9 cellular contexts compared by ENCODE assay signal in the genomic region with DNA sequence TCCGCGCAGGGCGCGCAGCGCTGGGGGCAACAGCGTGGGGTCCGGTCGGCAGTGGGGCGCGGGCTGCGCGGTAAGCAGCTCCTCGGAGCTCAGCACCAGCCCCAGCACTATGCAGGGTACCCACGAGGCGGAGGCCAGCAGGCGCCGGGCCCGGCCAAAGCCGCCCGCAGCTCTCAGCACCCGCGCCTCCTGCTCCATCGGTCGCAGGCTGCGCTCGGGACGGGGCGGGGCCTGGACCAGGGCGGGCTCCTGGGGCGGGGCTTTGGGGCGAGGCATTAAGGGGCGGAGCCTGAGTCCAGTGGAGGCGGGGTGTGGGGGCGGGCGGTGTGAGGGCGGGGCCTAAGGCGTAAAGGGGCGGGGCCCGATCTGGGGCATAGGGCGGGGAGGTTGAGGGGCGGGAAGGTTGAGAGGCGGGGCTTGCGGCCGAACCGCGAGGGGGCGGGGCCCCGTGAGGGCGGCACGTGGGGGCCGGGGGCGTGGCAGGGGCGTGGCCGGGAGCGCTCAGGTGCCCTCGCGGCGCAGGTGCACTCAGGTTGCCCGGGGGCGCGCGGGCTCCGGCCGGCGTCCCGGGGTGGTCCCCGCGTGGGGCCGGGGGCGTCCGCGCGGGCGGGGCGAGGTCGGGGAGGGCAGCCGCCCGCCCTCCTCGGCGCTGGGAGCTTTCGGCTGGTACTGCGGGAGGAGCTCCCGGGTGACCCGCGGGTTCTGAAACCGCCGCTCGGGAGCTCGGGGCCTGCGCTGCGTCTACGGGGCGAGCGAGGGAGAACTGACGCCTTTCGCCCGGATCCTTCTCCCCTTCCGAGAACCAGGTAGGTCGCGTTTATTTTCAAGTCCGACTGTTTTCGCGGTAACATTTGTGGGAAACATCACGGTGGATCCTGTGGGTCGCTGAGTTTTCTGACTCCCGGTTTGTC. TPM values are rescaled to one million over a fixed set of nuclear protein-coding genes. Genes with fewer than 3 reads are reported as not detected.
DNase-seq lines count a peak whose midpoint lies in the region; TF ChIP-seq lines count a peak whose summit lies in the region.
"Had no signal": no experiment of that assay in that cellular context is flagged by ENCODE, and none has a peak within 500 bp of the region (broad histone marks: within the 10 kb centered on the region; RNA-seq: fewer than 3 reads in every experiment).

No MANE protein-coding gene starts in this region.

- H3K9me3 Mint-ChIP-seq in MCF 10A (ENCODE audit: unreplicated experiment) (no peaks in the 10 kb centered on the region), osteocyte (ENCODE audit: unreplicated experiment) (no peaks in the 10 kb centered on the region)
- H3K9me3 Mint-ChIP-seq in activated T-helper 2 cell treated with anti-CD3 and anti-CD28 coated beads, Interferon-gamma antibody, Interleukin-2, Interleukin-4, amounts not matched to agents 10 μg/mL and 5 μg/mL and 100 μg/mL, durations not matched to agents 14 hours and 24 hours and 36 hours: peaks cover 7% of the 10 kb centered on the region

- H3K4me1 Mint-ChIP-seq in MCF 10A (ENCODE audit: insufficient read depth, unreplicated experiment) (no peaks in the 10 kb centered on the region), osteocyte (ENCODE audit: unreplicated experiment) (peaks cover 6% of the 10 kb centered on the region)
- peaks cover 2% of the 10 kb centered on the region for H3K4me1 Mint-ChIP-seq in activated T-helper 2 cell treated with anti-CD3 and anti-CD28 coated beads, Interferon-gamma antibody, Interleukin-2, Interleukin-4, amounts not matched to agents 10 μg/mL and 5 μg/mL and 100 μg/mL, durations not matched to agents 14 hours and 24 hours and 36 hours (ENCODE audit: low read depth)

- no peak for TF ChIP-seq POLR2A in transverse colon (IDR thresholded peaks at IDR 0.05)

- DNase-seq in T47D (ENCODE audit: low read depth in 1 of 2, low spot score in 1 of 2) (peak; percentile 95 to 98), MCF 10A (ENCODE audit: unreplicated experiment) (no peak), NT2/D1 (ENCODE audit: low read depth, low spot score) (peak; percentile 64), foreskin fibroblast (peak; percentile 70 to 89), osteocyte (ENCODE audit: extremely low spot score, unreplicated experiment) (no peak), transverse colon (peak; percentile 91), MV-4-11 (lab: John Stamatoyannopoulos, UW) (no peak)
- peak; percentile 77 for DNase-seq in activated T-helper 2 cell treated with anti-CD3 and anti-CD28 coated beads, Interferon-gamma antibody, Interleukin-2, Interleukin-4, amounts not matched to agents 10 μg/mL and 5 μg/mL and 100 μg/mL, durations not matched to agents 14 hours and 24 hours and 36 hours (ENCODE audit: low spot score)

- intact Hi-C loops in MCF 10A (cut with micrococcal nuclease) (no loop called here), transverse colon (cut with DNase I; ENCODE audit: low total_unique reads) (no loop called here)
- intact Hi-C loops in activated T-helper 2 cell treated with anti-CD3 and anti-CD28 coated beads, Interferon-gamma antibody, Interleukin-2, Interleukin-4, amounts not matched to agents 10 μg/mL and 5 μg/mL and 100 μg/mL, durations not matched to agents 14 hours and 24 hours and 36 hours (cut with micrococcal nuclease): loop anchor here (1.0 kb wide), 1 partner anchor 8 kb away; no protein-coding TSS in a partner anchor

- H3K27me3 Mint-ChIP-seq in MCF 10A (ENCODE audit: insufficient read depth, unreplicated experiment): peaks cover 16% of the 10 kb centered on the region
- peaks cover 28% of the 10 kb centered on the region for H3K27me3 Mint-ChIP-seq in activated T-helper 2 cell treated with anti-CD3 and anti-CD28 coated beads, Interferon-gamma antibody, Interleukin-2, Interleukin-4, amounts not matched to agents 10 μg/mL and 5 μg/mL and 100 μg/mL, durations not matched to agents 14 hours and 24 hours and 36 hours (ENCODE audit: low read depth)
- peaks cover 41% of the 10 kb centered on the region for H3K27me3 Mint-ChIP-seq in osteocyte (ENCODE audit: unreplicated experiment)

- H3K36me3 Mint-ChIP-seq in MCF 10A (ENCODE audit: insufficient read depth, unreplicated experiment): peaks cover 4% of the 10 kb centered on the region
- H3K36me3 Mint-ChIP-seq in activated T-helper 2 cell treated with anti-CD3 and anti-CD28 coated beads, Interferon-gamma antibody, Interleukin-2, Interleukin-4, amounts not matched to agents 10 μg/mL and 5 μg/mL and 100 μg/mL, durations not matched to agents 14 hours and 24 hours and 36 hours (ENCODE audit: low read depth): peaks cover 6% of the 10 kb centered on the region
- no peaks in the 10 kb centered on the region for H3K36me3 Mint-ChIP-seq in osteocyte (ENCODE audit: unreplicated experiment)

- H3K4me3 ChIP-seq in NT2/D1 (ENCODE audit: insufficient read length, low read depth) (peak overlapping the region; percentile 75), foreskin fibroblast (ENCODE audit: low read depth in 1 of 2, low read length in 2 of 2) (no peak overlapping the region), transverse colon (peak overlapping the region in 2 of 4 donors; percentile 30 to 46)

- 4% methylated on average over 19 of the region's 106 CpGs; no CpG with 5 or more reads in 1 of the 2 donors for WGBS in transverse colon (ENCODE audit: low coverage in 1 of 2), 2 donors

- H3K9ac ChIP-seq in NT2/D1 (ENCODE audit: insufficient read length, low read depth): peak overlapping the region; percentile 85

- no peak for TF ChIP-seq EP300 in transverse colon (IDR thresholded peaks at IDR 0.05; ENCODE audit: low read depth)

- TF ChIP-seq CTCF in MCF 10A (IDR thresholded peaks at IDR 0.05; ENCODE audit: unreplicated experiment) (no peak), foreskin fibroblast (IDR thresholded peaks at IDR 0.05; ENCODE audit: low read depth, low read length) (no peak), osteocyte (IDR thresholded peaks at IDR 0.05) (no peak), transverse colon (IDR thresholded peaks at IDR 0.05) (no peak)

- no TSS peak for BruUV-seq in MCF 10A (replicated peaks; lab: Mats Ljungman, UMichigan)

- CTCF ChIA-PET in MCF 10A (lab: Yijun Ruan, JAX): interaction anchor here (0.6 kb wide), 1 partner anchor 11 kb away, joined by 3 read pairs; no protein-coding TSS in a partner anchor

- H3K27me3 ChIP-seq in NT2/D1 (ENCODE audit: insufficient read depth, insufficient read length) (peaks cover 50% of the 10 kb centered on the region), transverse colon (peaks cover 88% of the 10 kb centered on the region)

- H3K4me3 Mint-ChIP-seq in MCF 10A (ENCODE audit: unreplicated experiment) (no peak overlapping the region), osteocyte (ENCODE audit: unreplicated experiment) (peak overlapping the region; percentile 47)
- H3K4me3 Mint-ChIP-seq in activated T-helper 2 cell treated with anti-CD3 and anti-CD28 coated beads, Interferon-gamma antibody, Interleukin-2, Interleukin-4, amounts not matched to agents 10 μg/mL and 5 μg/mL and 100 μg/mL, durations not matched to agents 14 hours and 24 hours and 36 hours (ENCODE audit: low read depth): peak overlapping the region; percentile 13

- in situ Hi-C loops in T47D (cut with HindIII; ENCODE audit: low pct_unique_long_range_greater_than_20kb, low sequenced_read_pairs) (no loop called here), transverse colon (cut with MboI; ENCODE audit: low pct_ligation_motif_present in 1 of 4, low pct_unique_long_range_greater_than_20kb in 1 of 4, low sequenced_read_pairs in 3 of 4) (loop anchor here in 3 of 4 donors (25.0 kb wide), 3 partner anchors 264 to 464 kb away; a partner anchor contains a TSS)

- POLR2A ChIA-PET in MCF 10A (lab: Yijun Ruan, JAX): no interaction called here

- peaks cover 18% of the 10 kb centered on the region for H3K4me1 ChIP-seq in NT2/D1 (ENCODE audit: insufficient read depth, insufficient read length)
- peaks cover 0 to 23% (median 15%) of the 10 kb centered on the region in 4 donors for H3K4me1 ChIP-seq in transverse colon

- H3K27ac Mint-ChIP-seq in MCF 10A (ENCODE audit: low read depth, unreplicated experiment) (no peak overlapping the region), osteocyte (ENCODE audit: unreplicated experiment) (no peak overlapping the region)
- H3K27ac Mint-ChIP-seq in activated T-helper 2 cell treated with anti-CD3 and anti-CD28 coated beads, Interferon-gamma antibody, Interleukin-2, Interleukin-4, amounts not matched to agents 10 μg/mL and 5 μg/mL and 100 μg/mL, durations not matched to agents 14 hours and 24 hours and 36 hours: no peak overlapping the region

- H3K36me3 ChIP-seq in NT2/D1 (ENCODE audit: insufficient read depth, insufficient read length, low read length) (no peaks in the 10 kb centered on the region), transverse colon (no peaks in the 10 kb centered on the region)

- H3K27ac ChIP-seq in transverse colon: no peak overlapping the region
- H3K27ac ChIP-seq: epithelial cell of prostate had no signal

- H3K9me3 ChIP-seq in NT2/D1 (ENCODE audit: insufficient read depth, low read length): no peaks in the 10 kb centered on the region; the same call in 1 of the 2 replicates
- H3K9me3 ChIP-seq in transverse colon: no peaks in the 10 kb centered on the region

RNA-seq across cellular contexts. Expression of a gene that starts 1.4 kb away (rescaled TPM):
- total RNA-seq in MCF 10A (2022): not detected in 2 replicates
- 0.71 and 1.1 TPM in 2 replicates for total RNA-seq in activated T-helper 2 cell treated with anti-CD3 and anti-CD28 coated beads, Interferon-gamma antibody, Interleukin-2, Interleukin-4, amounts not matched to agents 10 μg/mL and 5 μg/mL and 100 μg/mL, durations not matched to agents 14 hours and 24 hours and 36 hours
- total RNA-seq in osteocyte: not detected in 2 replicates
- 1 to 10 TPM in 1 of 4 donors, not detected in 3; 1.3 TPM for total RNA-seq in transverse colon

RNA-seq across cellular contexts. Expression of a gene that starts 15.8 kb away (rescaled TPM):
- 13.5 and 15.8 TPM in 2 replicates for total RNA-seq in MCF 10A (2022)
- total RNA-seq in activated T-helper 2 cell treated with anti-CD3 and anti-CD28 coated beads, Interferon-gamma antibody, Interleukin-2, Interleukin-4, amounts not matched to agents 10 μg/mL and 5 μg/mL and 100 μg/mL, durations not matched to agents 14 hours and 24 hours and 36 hours: 5.6 and 7.7 TPM in 2 replicates
- total RNA-seq in osteocyte: 8.6 and 10.5 TPM in 2 replicates
- 10 to 100 TPM in 3 of 4 donors, 1 to 10 TPM in 1; 9.3 to 89.0 (median 13.4) TPM for total RNA-seq in transverse colon

RNA-seq across cellular contexts. Expression of a gene that starts 30.2 kb away (rescaled TPM):
- total RNA-seq in MCF 10A (2022) (not detected in 2 replicates), osteocyte (0.13 and 0.35 TPM in 2 replicates), transverse colon (not detected)
- total RNA-seq in activated T-helper 2 cell treated with anti-CD3 and anti-CD28 coated beads, Interferon-gamma antibody, Interleukin-2, Interleukin-4, amounts not matched to agents 10 μg/mL and 5 μg/mL and 100 μg/mL, durations not matched to agents 14 hours and 24 hours and 36 hours: not detected in 2 replicates

Comparison
In these comparisons a context has a peak if more than half of its experiments do, and no peak if none do; other contexts are left out.
1. DNase-seq: peak in T47D (2 of 2), NT2/D1 (single experiment), activated T-helper 2 cell treated with anti-CD3 and anti-CD28 coated beads, Interferon-gamma antibody, Interleukin-2, Interleukin-4, amounts not matched to agents 10 μg/mL and 5 μg/mL and 100 μg/mL, durations not matched to agents 14 hours and 24 hours and 36 hours (single experiment), foreskin fibroblast (2 of 2) and transverse colon (single experiment); none in MCF 10A (single experiment), osteocyte (single experiment) and MV-4-11 (single experiment).